9 cellular contexts compared by ENCODE assay signal in genomic region chr2:172438064-172438421, GRCh38. TPM values are rescaled to one million over a fixed set of nuclear protein-coding genes. Genes with fewer than 3 reads are reported as not detected.
DNase-seq lines count a peak whose midpoint lies in the region; ATAC-seq lines count a peak whose summit lies in the region.
"Had no signal": no experiment of that assay in that cellular context is flagged by ENCODE, and none has a peak within 500 bp of the region (broad histone marks: within the 10 kb centered on the region; RNA-seq: fewer than 3 reads in every experiment).

No MANE protein-coding gene starts in this region.

- peaks cover 3% of the 10 kb centered on the region for H3K27me3 Mint-ChIP-seq in activated CD4-positive, alpha-beta T cell treated with anti-CD3 and anti-CD28 coated beads, Interleukin-2, amount 10 ng/mL, durations not matched to agents 7 days and 5 days
- H3K27me3 Mint-ChIP-seq in naive thymus-derived CD4-positive, alpha-beta T cell, result peaks cover 0 to 17% (median 0%) of the 10 kb centered on the region in 5 donors

- POLR2A ChIA-PET in activated CD4-positive, alpha-beta T cell treated with anti-CD3 and anti-CD28 coated beads, Interleukin-2, amount 10 ng/mL, durations not matched to agents 7 days and 5 days (lab: Charles Lee), result no interaction called here
- POLR2A ChIA-PET in naive thymus-derived CD4-positive, alpha-beta T cell (lab: Charles Lee), result interaction anchor here (28.5 to 33.2 kb wide), 2 partner anchors 3 to 15 kb away, joined by 862 read pairs; partner anchors contain the start of gene ITGA6

- H3K27me3 ChIP-seq in naive thymus-derived CD4-positive, alpha-beta T cell (ENCODE audit: control insufficient read depth in 2 of 2, insufficient read depth in 2 of 2, low read length in 2 of 2), result no peaks in the 10 kb centered on the region
- H3K27me3 ChIP-seq in MG63, result no peaks in the 10 kb centered on the region
- H3K27me3 ChIP-seq: hepatocyte had no signal

- peaks cover 23% of the 10 kb centered on the region for H3K36me3 Mint-ChIP-seq in activated CD4-positive, alpha-beta T cell treated with anti-CD3 and anti-CD28 coated beads, Interleukin-2, amount 10 ng/mL, durations not matched to agents 7 days and 5 days (ENCODE audit: low read depth)
- peaks cover 0 to 11% (median 5%) of the 10 kb centered on the region in 5 donors for H3K36me3 Mint-ChIP-seq in naive thymus-derived CD4-positive, alpha-beta T cell

- H3K36me3 ChIP-seq in naive thymus-derived CD4-positive, alpha-beta T cell (ENCODE audit: control insufficient read depth in 2 of 3, insufficient read depth in 3 of 3, low read length in 3 of 3), result no peaks in the 10 kb centered on the region
- H3K36me3 ChIP-seq in MG63, result no peaks in the 10 kb centered on the region

- H3K9me3 ChIP-seq in naive thymus-derived CD4-positive, alpha-beta T cell (ENCODE audit: control insufficient read depth in 2 of 3, low read length in 3 of 3), result no peaks in the 10 kb centered on the region
- no peaks in the 10 kb centered on the region for H3K9me3 ChIP-seq in MG63

- H3K4me1 Mint-ChIP-seq in activated CD4-positive, alpha-beta T cell treated with anti-CD3 and anti-CD28 coated beads, Interleukin-2, amount 10 ng/mL, durations not matched to agents 7 days and 5 days, result peaks cover 26% of the 10 kb centered on the region
- H3K4me1 Mint-ChIP-seq in naive thymus-derived CD4-positive, alpha-beta T cell, result peaks cover 35 to 60% (median 43%) of the 10 kb centered on the region in 7 donors

- intact Hi-C loops in naive thymus-derived CD4-positive, alpha-beta T cell (cut with micrococcal nuclease), result no loop called here

- no peak overlapping the region for H3K4me3 Mint-ChIP-seq in activated CD4-positive, alpha-beta T cell treated with anti-CD3 and anti-CD28 coated beads, Interleukin-2, amount 10 ng/mL, durations not matched to agents 7 days and 5 days
- H3K4me3 Mint-ChIP-seq in naive thymus-derived CD4-positive, alpha-beta T cell, result no peak overlapping the region

- peak; percentile 36 for DNase-seq in activated CD4-positive, alpha-beta T cell treated with anti-CD3 and anti-CD28 coated beads, Interleukin-2, amount 10 ng/mL, durations not matched to agents 7 days and 5 days
- DNase-seq in naive thymus-derived CD4-positive, alpha-beta T cell, result peak in 2 of 9 donors; percentile 36 to 51
- DNase-seq in NCI-H2196 treated with DMSO at 0.1 percent for 48 hours (lab: John Stamatoyannopoulos, UW; ENCODE audit: unreplicated experiment) (no peak), dedifferentiated amniotic fluid mesenchymal stem cell (ENCODE audit: extremely low spot score) (no peak), MG63 (no peak)

- peaks cover 84 to 97% of the 10 kb centered on the region in 2 donors for H3K4me1 ChIP-seq in naive thymus-derived CD4-positive, alpha-beta T cell (ENCODE audit: control insufficient read depth in 2 of 2, insufficient read depth in 2 of 2, low read length in 2 of 2)

- CTCF ChIA-PET in activated CD4-positive, alpha-beta T cell treated with anti-CD3 and anti-CD28 coated beads, Interleukin-2, amount 10 ng/mL, durations not matched to agents 7 days and 5 days (lab: Charles Lee), result interaction anchor here (1.4 kb wide), 1 partner anchor 24 kb away, joined by 7 read pairs; no protein-coding TSS in a partner anchor
- CTCF ChIA-PET in naive thymus-derived CD4-positive, alpha-beta T cell (lab: Charles Lee), result interaction anchor here (9.0 to 26.6 kb wide), 2 partner anchors 8 to 24 kb away, joined by 115 to 673 read pairs; partner anchors contain the start of gene ITGA6

- H3K4me3 ChIP-seq in naive thymus-derived CD4-positive, alpha-beta T cell (ENCODE audit: low read length), result peak overlapping the region; percentile 32
- no peak overlapping the region for H3K4me3 ChIP-seq in MG63
- H3K4me3 ChIP-seq: hepatocyte had no signal

- H3K27ac Mint-ChIP-seq in activated CD4-positive, alpha-beta T cell treated with anti-CD3 and anti-CD28 coated beads, Interleukin-2, amount 10 ng/mL, durations not matched to agents 7 days and 5 days, result no peak overlapping the region
- no peak overlapping the region for H3K27ac Mint-ChIP-seq in naive thymus-derived CD4-positive, alpha-beta T cell

- H3K27ac ChIP-seq in naive thymus-derived CD4-positive, alpha-beta T cell (ENCODE audit: low read depth, low read length), result peak overlapping the region; percentile 63

- H3K9me3 Mint-ChIP-seq in activated CD4-positive, alpha-beta T cell treated with anti-CD3 and anti-CD28 coated beads, Interleukin-2, amount 10 ng/mL, durations not matched to agents 7 days and 5 days, result peaks cover 4% of the 10 kb centered on the region
- peaks cover 0 to 2% (median 0%) of the 10 kb centered on the region in 11 donors for H3K9me3 Mint-ChIP-seq in naive thymus-derived CD4-positive, alpha-beta T cell

- ATAC-seq in GM18502 (IDR thresholded peaks at IDR 0.05; ENCODE audit: poor library complexity, unreplicated experiment) (peak; percentile 37), HG02981 (IDR thresholded peaks at IDR 0.05; ENCODE audit: unreplicated experiment) (peak; percentile 34), GM19023 (IDR thresholded peaks at IDR 0.05; ENCODE audit: unreplicated experiment) (no peak)
- ATAC-seq in naive thymus-derived CD4-positive, alpha-beta T cell, result peak; percentile 21

RNA-seq across cellular contexts. Expression of gene ITGA6, which starts 10.7 kb away (rescaled TPM):
- 10 to 100 TPM; 46.7 to 47.2 TPM for total RNA-seq in activated CD4-positive, alpha-beta T cell treated with anti-CD3 and anti-CD28 coated beads, Interleukin-2, amount 10 ng/mL, durations not matched to agents 7 days and 5 days
- total RNA-seq in naive thymus-derived CD4-positive, alpha-beta T cell, result 100 to 1,000 TPM in 4 of 5 experiments, 10 to 100 TPM in 1; 13.1 to 179 (median 135) TPM
- polyA plus RNA-seq in naive thymus-derived CD4-positive, alpha-beta T cell, result 100 to 1,000 TPM in 1 of 2 donors, 10 to 100 TPM in 1; 98.9 to 102 TPM
- total RNA-seq in MG63 (2014; rRNA removed; shearing (Covaris generic); ENCODE audit: low replicate concordance), result 4.3 TPM in 2 replicates
